In the genomic region with DNA sequence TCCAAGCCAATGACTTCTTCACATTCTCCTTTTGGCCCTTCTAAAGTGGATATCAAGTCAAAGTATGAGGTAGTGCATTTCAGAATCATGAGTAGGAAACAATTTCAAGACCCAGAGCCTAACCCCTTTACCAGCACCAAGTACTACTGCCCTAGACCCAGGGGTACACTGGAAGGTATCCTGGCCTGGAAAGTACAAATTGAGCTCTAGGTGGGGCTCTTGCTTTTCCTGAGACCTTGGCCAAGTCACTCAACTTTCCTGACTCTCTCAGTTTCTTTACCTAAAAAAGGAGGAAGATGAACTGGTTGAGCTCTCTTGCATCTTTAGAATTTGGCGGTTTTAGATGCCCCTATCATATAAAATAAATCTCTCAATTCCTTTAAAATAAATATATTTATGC, we compare ENCODE assay signal across 9 cellular contexts.
DNase-seq lines count a peak whose midpoint lies in the region; ATAC-seq, FAIRE-seq and TF ChIP-seq lines count a peak whose summit lies in the region.
"Had no signal": no experiment of that assay in that cellular context is flagged by ENCODE, and none has a peak within 500 bp of the region (broad histone marks: within the 10 kb centered on the region; RNA-seq: fewer than 3 reads in every experiment).

No MANE protein-coding gene starts in this region.

- DNase-seq in heart left ventricle (no peak), Right ventricle myocardium inferior (ENCODE audit: missing footprints) (no peak), NCI-H69 (lab: John Stamatoyannopoulos, UW) (peak; percentile 91), epithelial cell of esophagus (ENCODE audit: low read depth) (peak; percentile 56), urothelium cell line (ENCODE audit: low spot score) (peak; percentile 4), substantia nigra (lab: John Stamatoyannopoulos, UW) (no peak), NOMO-1 (lab: John Stamatoyannopoulos, UW; ENCODE audit: unreplicated experiment in 2 of 2) (no peak)
- DNase-seq: activated CD8-positive, alpha-beta memory T cell treated with anti-CD3 and anti-CD28 coated beads for 24 hours had no signal

- no peaks in the 10 kb centered on the region for H3K9me3 ChIP-seq in heart left ventricle

- TF ChIP-seq CTCF in heart left ventricle (IDR thresholded peaks at IDR 0.05) (peak in 7 of 12 donors; percentile 12 to 43 (median 34)), epithelial cell of esophagus (IDR thresholded peaks at IDR 0.05; ENCODE audit: insufficient read depth, low read depth, low read length, missing control alignments) (peak; percentile 49)

- H3K4me3 ChIP-seq in heart left ventricle (no peak overlapping the region), epithelial cell of esophagus (ENCODE audit: low read length) (no peak overlapping the region)

- WGBS in heart left ventricle, 4 donors: 53 to 80% (median 68%) methylated on average over 1 of the region's 1 CpG

- no peaks in the 10 kb centered on the region for H3K27me3 ChIP-seq in heart left ventricle

- TF ChIP-seq POLR2A in heart left ventricle (IDR thresholded peaks at IDR 0.05): no peak

- H3K4me1 ChIP-seq in heart left ventricle: peaks cover 0 to 1% (median 0%) of the 10 kb centered on the region in 12 donors

- H3K27ac ChIP-seq in heart left ventricle (no peak overlapping the region), substantia nigra (ENCODE audit: low read depth, low read length, poor library complexity, severe bottlenecking) (no peak overlapping the region)

- ATAC-seq in heart left ventricle (peak in 2 of 4 donors; percentile 52 to 56), Right ventricle myocardium inferior (no peak), GM18517 (IDR thresholded peaks at IDR 0.05; ENCODE audit: unreplicated experiment) (no peak)

- FAIRE-seq in urothelium cell line (lab: Jason Lieb, UNC): no peak

- intact Hi-C loops in heart left ventricle (cut with DNase I): loop anchor here in 5 of 10 donors (5.0 to 10.0 kb wide), 4 partner anchors 195 to 360 kb away; no protein-coding TSS in a partner anchor
- intact Hi-C loops in Right ventricle myocardium inferior (cut with DNase I): loop anchor here (5.0 kb wide), 2 partner anchors 205 to 260 kb away; partner anchors contain the start of gene FGF14

- no peaks in the 10 kb centered on the region for H3K36me3 ChIP-seq in heart left ventricle

Comparison
In these comparisons a context has a peak if more than half of its experiments do, and no peak if none do; other contexts are left out.
1. DNase-seq: peak in NCI-H69 (single experiment), epithelial cell of esophagus (single experiment) and urothelium cell line (single experiment); none in heart left ventricle (0 of 5), Right ventricle myocardium inferior (single experiment), substantia nigra (0 of 49) and NOMO-1 (0 of 2).